In the genomic region with DNA sequence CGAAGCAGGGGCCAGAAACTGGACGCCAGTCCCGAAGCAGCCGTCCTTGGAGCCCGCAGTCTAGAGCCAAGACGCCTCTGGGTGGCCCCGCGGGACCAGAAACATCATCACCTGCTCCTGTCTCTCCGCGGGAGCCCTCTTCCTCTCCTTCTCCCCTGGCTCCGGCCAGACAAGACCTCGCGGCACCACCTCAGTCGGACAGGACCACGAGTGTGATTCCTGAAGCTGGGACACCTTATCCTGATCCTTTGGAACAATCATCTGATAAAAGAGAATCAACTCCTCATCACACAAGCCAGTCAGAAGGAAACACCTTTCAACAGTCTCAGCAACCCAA, we compare ENCODE assay signal across 8 cellular contexts. TPM values are rescaled to one million over a fixed set of nuclear protein-coding genes. Genes with fewer than 3 reads are reported as not detected.
DNase-seq lines count a peak whose midpoint lies in the region; ATAC-seq and TF ChIP-seq lines count a peak whose summit lies in the region.

No MANE protein-coding gene starts in this region.

- no peak overlapping the region for H3K27ac Mint-ChIP-seq in T-helper 1 cell treated with Interleukin-12 subunit alpha and Interleukin-12 subunit beta and Interleukin-4 antibody, amounts not matched to agents 30 μg/mL and 1 μg/mL, for 36 hours
- H3K27ac Mint-ChIP-seq in naive B cell, result peak overlapping the region in 5 of 6 donors; percentile 40 to 93 (median 65)

- peaks cover 49% of the 10 kb centered on the region for H3K27me3 Mint-ChIP-seq in T-helper 1 cell treated with Interleukin-12 subunit alpha and Interleukin-12 subunit beta and Interleukin-4 antibody, amounts not matched to agents 30 μg/mL and 1 μg/mL, for 36 hours (ENCODE audit: low read depth)
- peaks cover 0 to 18% (median 8%) of the 10 kb centered on the region in 3 donors for H3K27me3 Mint-ChIP-seq in naive B cell

- TF ChIP-seq CTCF in epithelial cell of proximal tubule (conservative IDR thresholded peaks at IDR 0.05; ENCODE audit: low read depth, low read length), result no peak

- H3K4me3 ChIP-seq in epithelial cell of proximal tubule (ENCODE audit: low read depth, low read length), result peak overlapping the region; percentile 81

- H3K4me3 Mint-ChIP-seq in T-helper 1 cell treated with Interleukin-12 subunit alpha and Interleukin-12 subunit beta and Interleukin-4 antibody, amounts not matched to agents 30 μg/mL and 1 μg/mL, for 36 hours, result peak overlapping the region; percentile 84
- peak overlapping the region; percentile 67 to 92 (median 85) for H3K4me3 Mint-ChIP-seq in naive B cell

- H3K9me3 Mint-ChIP-seq in T-helper 1 cell treated with Interleukin-12 subunit alpha and Interleukin-12 subunit beta and Interleukin-4 antibody, amounts not matched to agents 30 μg/mL and 1 μg/mL, for 36 hours, result no peaks in the 10 kb centered on the region
- H3K9me3 Mint-ChIP-seq in naive B cell, result peaks cover 0 to 2% (median 0%) of the 10 kb centered on the region in 7 donors

- peaks cover 14% of the 10 kb centered on the region for H3K4me1 Mint-ChIP-seq in T-helper 1 cell treated with Interleukin-12 subunit alpha and Interleukin-12 subunit beta and Interleukin-4 antibody, amounts not matched to agents 30 μg/mL and 1 μg/mL, for 36 hours (ENCODE audit: low read depth)
- H3K4me1 Mint-ChIP-seq in naive B cell, result peaks cover 14 to 17% (median 15%) of the 10 kb centered on the region in 3 donors

- DNase-seq in epithelial cell of proximal tubule (ENCODE audit: low read depth) (no peak), naive B cell (peak; percentile 11), OCI-M1 (lab: John Stamatoyannopoulos, UW) (no peak), cerebellar cortex (ENCODE audit: low spot score) (no peak)

- ATAC-seq in GM18498 (IDR thresholded peaks at IDR 0.05; ENCODE audit: unreplicated experiment) (peak; percentile 24), HG02981 (IDR thresholded peaks at IDR 0.05; ENCODE audit: unreplicated experiment) (peak; percentile 30), naive B cell (ENCODE audit: low read depth in 2 of 2) (peak; percentile 36 to 40), HG03469 (IDR thresholded peaks at IDR 0.05; ENCODE audit: unreplicated experiment) (no peak)

- H3K36me3 Mint-ChIP-seq in T-helper 1 cell treated with Interleukin-12 subunit alpha and Interleukin-12 subunit beta and Interleukin-4 antibody, amounts not matched to agents 30 μg/mL and 1 μg/mL, for 36 hours (ENCODE audit: low read depth), result no peaks in the 10 kb centered on the region
- H3K36me3 Mint-ChIP-seq in naive B cell, result no peaks in the 10 kb centered on the region

RNA-seq across cellular contexts. Expression of a gene that starts 0.4 kb away (rescaled TPM):
- not detected in 2 replicates for total RNA-seq in epithelial cell of proximal tubule
- polyA plus RNA-seq in naive B cell (ENCODE audit: low read depth in 6 of 6), result under 1 TPM in 2 of 6 donors, not detected in 4; 0.13 to 0.25 TPM

RNA-seq across cellular contexts. Expression of a gene that starts 45.4 kb away (rescaled TPM):
- total RNA-seq in epithelial cell of proximal tubule, result 25.2 and 39.7 TPM in 2 replicates
- 10 to 100 TPM; 39.7 to 61.6 (median 49.7) TPM for polyA plus RNA-seq in naive B cell (ENCODE audit: low read depth in 6 of 6)

RNA-seq across cellular contexts. Expression of a gene that starts 51.8 kb away (rescaled TPM):
- total RNA-seq in epithelial cell of proximal tubule, result 11.6 and 15.6 TPM in 2 replicates
- polyA plus RNA-seq in naive B cell (ENCODE audit: low read depth in 6 of 6), result 1 to 10 TPM; 5.8 to 9.2 (median 6.7) TPM
